12 cellular contexts compared by ENCODE assay signal in the genomic region with DNA sequence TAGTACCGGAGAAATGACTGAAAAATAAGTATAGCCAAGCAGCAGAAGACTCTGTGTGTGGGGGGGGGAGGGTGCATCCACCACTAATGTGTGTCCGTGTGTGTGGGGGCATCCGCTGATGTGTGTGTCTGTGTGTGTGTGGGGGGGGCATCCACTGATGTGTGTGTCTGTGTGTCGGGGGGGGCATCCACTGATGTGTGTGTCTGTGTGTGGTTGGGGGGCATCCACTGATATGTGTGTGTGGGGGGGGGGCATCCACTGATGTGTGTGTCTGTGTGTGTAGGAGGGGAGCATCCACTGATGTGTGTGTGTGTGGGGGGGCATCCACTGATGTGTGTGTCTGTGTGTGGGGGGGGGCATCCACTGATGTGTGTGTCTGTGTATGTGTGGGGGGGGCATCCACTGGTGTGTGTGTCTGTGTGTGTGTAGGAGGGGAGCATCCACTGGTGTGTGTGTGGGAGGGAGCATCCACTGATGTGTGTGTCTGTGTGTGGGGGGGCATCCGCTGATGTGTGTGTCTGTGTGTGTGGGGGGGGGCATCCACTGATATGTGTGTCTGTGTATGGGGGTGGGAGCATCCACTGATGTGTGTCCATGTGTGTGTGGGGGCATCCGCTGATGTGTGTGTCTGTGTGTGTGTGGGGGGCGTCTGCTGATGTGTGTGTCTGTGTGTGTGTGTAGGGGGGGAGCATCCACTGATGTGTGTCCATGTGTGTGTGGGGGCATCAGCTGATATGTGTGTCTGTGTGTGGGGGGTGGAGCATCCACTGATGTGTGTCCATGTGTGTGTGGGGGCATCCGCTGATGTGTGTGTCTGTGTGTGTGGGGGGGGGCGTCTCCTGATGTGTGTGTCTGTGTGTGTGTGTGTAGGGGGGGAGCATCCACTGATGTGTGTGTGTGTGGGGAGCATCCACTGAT.
A peak's percentile ranks its signal among the peaks of the same experiment; 100 is the strongest.
DNase-seq lines count a peak whose midpoint lies in the region; ATAC-seq and TF ChIP-seq lines count a peak whose summit lies in the region.
"Had no signal": no experiment of that assay in that cellular context is flagged by ENCODE, and none has a peak within 500 bp of the region (broad histone marks: within the 10 kb centered on the region; RNA-seq: fewer than 3 reads in every experiment).

No MANE protein-coding gene starts in this region.

- H3K27me3 Mint-ChIP-seq in activated CD8-positive, alpha-beta T cell treated with anti-CD3 and anti-CD28 coated beads for 36 hours, result no peaks in the 10 kb centered on the region

- H3K9me3 Mint-ChIP-seq in activated CD8-positive, alpha-beta T cell treated with anti-CD3 and anti-CD28 coated beads for 36 hours, result no peaks in the 10 kb centered on the region

- ATAC-seq in heart right ventricle (no peak), thoracic aorta (ENCODE audit: insufficient number of reproducible peaks, low FRiP score, low read depth) (no peak), GM21529 (IDR thresholded peaks at IDR 0.05; ENCODE audit: unreplicated experiment) (no peak), GM18907 (IDR thresholded peaks at IDR 0.05; ENCODE audit: unreplicated experiment) (no peak), PC-3 (no peak)
- no peak for ATAC-seq in activated CD8-positive, alpha-beta T cell treated with anti-CD3 and anti-CD28 coated beads for 36 hours
- ATAC-seq: GM12878, psoas muscle had no signal

- intact Hi-C loops in cardiac septum (cut with DNase I), result no loop called here
- intact Hi-C loops in heart right ventricle (cut with DNase I), result no loop called here
- intact Hi-C loops in activated CD8-positive, alpha-beta T cell treated with anti-CD3 and anti-CD28 coated beads for 36 hours (cut with micrococcal nuclease), result loop anchor here (5.0 kb wide), 1 partner anchor 123 kb away; a partner anchor contains a TSS
- intact Hi-C loops in PC-3 (cut with micrococcal nuclease), result no loop called here

- POLR2A ChIA-PET in activated CD8-positive, alpha-beta T cell treated with anti-CD3 and anti-CD28 coated beads for 36 hours (lab: Charles Lee), result interaction anchor here (0.6 to 1.6 kb wide), 7 partner anchors 9 to 124 kb away, joined by 3 to 7 read pairs (median 4); no protein-coding TSS in a partner anchor
- POLR2A ChIA-PET in PC-3 (lab: Charles Lee; ENCODE audit: unreplicated experiment), result no interaction called here

- peaks cover 3 to 35% (median 7%) of the 10 kb centered on the region in 9 donors for H3K4me1 ChIP-seq in heart right ventricle
- peaks cover 6% of the 10 kb centered on the region for H3K4me1 ChIP-seq in hepatocyte (ENCODE audit: insufficient read depth)
- peaks cover 3% of the 10 kb centered on the region in 2 donors for H3K4me1 ChIP-seq in thoracic aorta (ENCODE audit: control insufficient read depth in 1 of 2, low read depth in 2 of 2)
- no peaks in the 10 kb centered on the region for H3K4me1 ChIP-seq in PC-3 (ENCODE audit: insufficient read depth, low read length)

- no peaks in the 10 kb centered on the region for H3K36me3 ChIP-seq in heart right ventricle
- H3K36me3 ChIP-seq in hepatocyte (replicated peaks; ENCODE audit: insufficient read depth, low read depth), result no peaks in the 10 kb centered on the region
- no peaks in the 10 kb centered on the region for H3K36me3 ChIP-seq in thoracic aorta
- no peaks in the 10 kb centered on the region for H3K36me3 ChIP-seq in PC-3 (ENCODE audit: low read depth, low read length)

- no peaks in the 10 kb centered on the region for H3K9me2 ChIP-seq in hepatocyte (replicated peaks; ENCODE audit: insufficient read depth)
- no peaks in the 10 kb centered on the region for H3K9me2 ChIP-seq in PC-3 (replicated peaks; ENCODE audit: low read length)

- no peaks in the 10 kb centered on the region for H3F3A ChIP-seq in PC-3 (ENCODE audit: low read length, unreplicated experiment)

- TF ChIP-seq CTCF in heart right ventricle (IDR thresholded peaks at IDR 0.05) (no peak), hepatocyte (IDR thresholded peaks at IDR 0.05; ENCODE audit: poor library complexity) (no peak), thoracic aorta (IDR thresholded peaks at IDR 0.05) (no peak), PC-3 (conservative IDR thresholded peaks at IDR 0.05; ENCODE audit: low read depth, low read length) (no peak)
- no peak for TF ChIP-seq CTCF in activated CD8-positive, alpha-beta T cell treated with anti-CD3 and anti-CD28 coated beads for 36 hours (IDR thresholded peaks at IDR 0.05)

- H3K79me2 ChIP-seq in hepatocyte (no peaks in the 10 kb centered on the region), PC-3 (ENCODE audit: low read length) (no peaks in the 10 kb centered on the region)

- no TSS peak for BruUV-seq in PC-3 (replicated peaks; lab: Mats Ljungman, UMichigan)

- CTCF ChIA-PET in activated CD8-positive, alpha-beta T cell treated with anti-CD3 and anti-CD28 coated beads for 36 hours (lab: Charles Lee), result no interaction called here
- CTCF ChIA-PET in PC-3 (lab: Charles Lee), result no interaction called here

- DNase-seq in cardiac septum (ENCODE audit: low spot score), result peak; percentile 29
- DNase-seq in heart right ventricle, result no peak
- DNase-seq in activated CD8-positive, alpha-beta T cell treated with anti-CD3 and anti-CD28 coated beads for 36 hours, result no peak
- DNase-seq in hepatocyte (ENCODE audit: low spot score), result no peak
- no peak for DNase-seq in thoracic aorta (ENCODE audit: low spot score)
- no peak for DNase-seq in PC-3
- DNase-seq: DND-41, NCI-H1092 treated with DMSO at 0.1 percent for 48 hours, psoas muscle had no signal

- H4K20me1 ChIP-seq in hepatocyte (ENCODE audit: insufficient read depth, poor library complexity, severe bottlenecking), result no peaks in the 10 kb centered on the region
- no peaks in the 10 kb centered on the region for H4K20me1 ChIP-seq in PC-3 (ENCODE audit: low read length)

- peak overlapping the region; percentile 66 for H3K4me3 Mint-ChIP-seq in activated CD8-positive, alpha-beta T cell treated with anti-CD3 and anti-CD28 coated beads for 36 hours

- no peak overlapping the region for H3K9ac ChIP-seq in PC-3 (ENCODE audit: low read length)

- WGBS in heart right ventricle, 2 donors, result 72 to 77% methylated on average over 9 of the region's 9 CpGs
- WGBS in hepatocyte (ENCODE audit: low lambda C conversion rate, missing lambda C conversion rate), result 29% methylated on average over 3 of the region's 9 CpGs

- H2AFZ ChIP-seq in hepatocyte (no peak overlapping the region), PC-3 (ENCODE audit: low read length) (no peak overlapping the region)

- no peaks in the 10 kb centered on the region for H3K27me3 ChIP-seq in heart right ventricle
- no peaks in the 10 kb centered on the region for H3K27me3 ChIP-seq in hepatocyte
- no peaks in the 10 kb centered on the region for H3K27me3 ChIP-seq in thoracic aorta (replicated peaks; ENCODE audit: insufficient read depth)
- no peaks in the 10 kb centered on the region for H3K27me3 ChIP-seq in PC-3 (ENCODE audit: low read length)

- peaks cover 88% of the 10 kb centered on the region for H3K4me1 Mint-ChIP-seq in activated CD8-positive, alpha-beta T cell treated with anti-CD3 and anti-CD28 coated beads for 36 hours (ENCODE audit: low read depth)

- H3K9me3 ChIP-seq in heart right ventricle (no peaks in the 10 kb centered on the region), hepatocyte (ENCODE audit: low read depth) (no peaks in the 10 kb centered on the region), thoracic aorta (no peaks in the 10 kb centered on the region), PC-3 (ENCODE audit: low read length) (no peaks in the 10 kb centered on the region)
- H3K9me3 ChIP-seq: psoas muscle had no signal

- H3K4me3 ChIP-seq in heart right ventricle, result no peak overlapping the region
- no peak overlapping the region for H3K4me3 ChIP-seq in hepatocyte
- H3K4me3 ChIP-seq in thoracic aorta, result peak overlapping the region; percentile 43
- H3K4me3 ChIP-seq in PC-3 (ENCODE audit: low read length), result no peak overlapping the region
- H3K4me3 ChIP-seq: GM12878, psoas muscle had no signal

- peaks cover 27% of the 10 kb centered on the region for H3K36me3 Mint-ChIP-seq in activated CD8-positive, alpha-beta T cell treated with anti-CD3 and anti-CD28 coated beads for 36 hours (ENCODE audit: low read depth)

- H3K27ac Mint-ChIP-seq in activated CD8-positive, alpha-beta T cell treated with anti-CD3 and anti-CD28 coated beads for 36 hours, result peak overlapping the region; percentile 100

- peak overlapping the region; percentile 68 for H3K4me2 ChIP-seq in hepatocyte
- H3K4me2 ChIP-seq in PC-3 (ENCODE audit: low read length), result no peak overlapping the region

- H3K27ac ChIP-seq in heart right ventricle, result no peak overlapping the region
- H3K27ac ChIP-seq in hepatocyte, result no peak overlapping the region
- no peak overlapping the region for H3K27ac ChIP-seq in thoracic aorta
- no peak overlapping the region for H3K27ac ChIP-seq in PC-3 (ENCODE audit: low read length)
- H3K27ac ChIP-seq: psoas muscle had no signal
